In genomic region chr19:38849746-38850230, GRCh38 we compare ENCODE assay signal across 8 cellular contexts. TPM values are rescaled to one million over a fixed set of nuclear protein-coding genes. Genes with fewer than 3 reads are reported as not detected.
DNase-seq lines count a peak whose midpoint lies in the region; ATAC-seq and TF ChIP-seq lines count a peak whose summit lies in the region.

Gene HNRNPL, minus strand, starts transcription at chr19:38849986. Its CDS starts 20 bp downstream, at chr19:38849966.

- H3K4me2 ChIP-seq in KMS-11, result peak within 1 kb of the TSS; percentile 94

- H3K27me3 Mint-ChIP-seq in osteocyte (ENCODE audit: unreplicated experiment), result no peaks in the 10 kb centered on the region

- TF ChIP-seq CTCF in KMS-11 (conservative IDR thresholded peaks at IDR 0.05; ENCODE audit: low read depth, low read length) (peak; percentile 72), foreskin fibroblast (IDR thresholded peaks at IDR 0.05; ENCODE audit: low read depth, low read length) (peak; percentile 50), osteocyte (IDR thresholded peaks at IDR 0.05) (peak; percentile 69)

- peaks cover 45% of the 10 kb centered on the region for H3K4me1 ChIP-seq in KMS-11 (ENCODE audit: low read depth, poor library complexity, severe bottlenecking)

- no peaks in the 10 kb centered on the region for H3K27me3 ChIP-seq in KMS-11 (ENCODE audit: insufficient read depth, low read depth)

- H3K9ac ChIP-seq in KMS-11, result peak within 1 kb of the TSS; percentile 100

- no peaks in the 10 kb centered on the region; the same call in 1 of the 2 replicates for H4K20me1 ChIP-seq in KMS-11 (ENCODE audit: insufficient read depth)

- H3K4me1 Mint-ChIP-seq in osteocyte (ENCODE audit: unreplicated experiment), result peaks cover 46% of the 10 kb centered on the region

- DNase-seq in COLO668 (lab: John Stamatoyannopoulos, UW; ENCODE audit: unreplicated experiment) (peak; percentile 100), activated T-helper 1 cell treated with Interleukin-2 at 50 U/mL for 16 hours (ENCODE audit: low read depth) (peak; percentile 99), foreskin fibroblast (no peak), osteocyte (ENCODE audit: extremely low spot score, unreplicated experiment) (no peak), DMS53 (lab: John Stamatoyannopoulos, UW) (no peak), SKM-1 (lab: John Stamatoyannopoulos, UW; ENCODE audit: unreplicated experiment) (no peak)

- H3K79me2 ChIP-seq in KMS-11 (ENCODE audit: insufficient read depth, low read depth), result peaks cover 48% of the 10 kb centered on the region

- H3K4me3 Mint-ChIP-seq in osteocyte (ENCODE audit: unreplicated experiment), result peak within 1 kb of the TSS; percentile 91

- peaks cover 16% of the 10 kb centered on the region for H3K36me3 Mint-ChIP-seq in osteocyte (ENCODE audit: unreplicated experiment)

- H3K36me3 ChIP-seq in KMS-11 (ENCODE audit: insufficient read depth), result peaks cover 33% of the 10 kb centered on the region; the same call in 1 of the 2 replicates

- H3K4me3 ChIP-seq in KMS-11 (IDR thresholded peaks at IDR 0.05; ENCODE audit: insufficient read depth, low read depth, low read length), result peak within 1 kb of the TSS; percentile 39
- peak within 1 kb of the TSS; percentile 82 to 98 for H3K4me3 ChIP-seq in foreskin fibroblast (ENCODE audit: low read depth in 1 of 2, low read length in 2 of 2)

- no peaks in the 10 kb centered on the region for H3K9me3 Mint-ChIP-seq in osteocyte (ENCODE audit: unreplicated experiment)

- H3K27ac ChIP-seq in KMS-11, result peak within 1 kb of the TSS; percentile 99

- H3K27ac Mint-ChIP-seq in osteocyte (ENCODE audit: unreplicated experiment), result peak within 1 kb of the TSS; percentile 98

- peak; percentile 53 for ATAC-seq in GM21529 (IDR thresholded peaks at IDR 0.05; ENCODE audit: unreplicated experiment)

- H2AFZ ChIP-seq in KMS-11 (ENCODE audit: low read depth), result peak within 1 kb of the TSS; percentile 42; the same call in 1 of the 2 replicates

RNA-seq across cellular contexts. Expression of gene HNRNPL, which starts in this region (rescaled TPM):
- total RNA-seq in osteocyte, result 262 and 277 TPM in 2 replicates

Comparison
In these comparisons a context has a peak if more than half of its experiments do, and no peak if none do; other contexts are left out.
1. DNase-seq: peak in COLO668 (single experiment) and activated T-helper 1 cell treated with Interleukin-2 at 50 U/mL for 16 hours (single experiment); none in foreskin fibroblast (0 of 2), osteocyte (single experiment), DMS53 (single experiment) and SKM-1 (single experiment).
2. Peak in every context shown above with its lines, with median percentiles within 50 percentile points of each other: CTCF ChIP-seq.